19 cellular contexts compared by ENCODE assay signal in genomic region chr12:52212701-52213540, GRCh38. TPM values are rescaled to one million over a fixed set of nuclear protein-coding genes. Genes with fewer than 3 reads are reported as not detected.
DNase-seq lines count a peak whose midpoint lies in the region; ATAC-seq and TF ChIP-seq lines count a peak whose summit lies in the region.
"Had no signal": no experiment of that assay in that cellular context is flagged by ENCODE, and none has a peak within 500 bp of the region (broad histone marks: within the 10 kb centered on the region; RNA-seq: fewer than 3 reads in every experiment).

No MANE protein-coding gene starts in this region.

- TF ChIP-seq CTCF in tibial artery (IDR thresholded peaks at IDR 0.05): no peak
- TF ChIP-seq CTCF in A673 (conservative IDR thresholded peaks at IDR 0.05; ENCODE audit: low read depth, low read length): no peak
- no peak for TF ChIP-seq CTCF in psoas muscle (IDR thresholded peaks at IDR 0.05)

- H3K27me3 ChIP-seq in tibial artery (no peaks in the 10 kb centered on the region), A673 (replicated peaks; ENCODE audit: insufficient read depth, low read depth, low read length, poor library complexity) (no peaks in the 10 kb centered on the region), psoas muscle (ENCODE audit: insufficient read depth in 3 of 3, low read length in 2 of 3) (peaks cover 0 to 4% (median 0%) of the 10 kb centered on the region in 3 donors)
- H3K27me3 ChIP-seq: BLaER1 had no signal

- no peaks in the 10 kb centered on the region for H3K9me3 Mint-ChIP-seq in activated CD4-positive, alpha-beta T cell treated with anti-CD3 and anti-CD28 coated beads, Interleukin-2, amount 10 ng/mL, durations not matched to agents 7 days and 5 days
- H3K9me3 Mint-ChIP-seq: activated CD4-positive, alpha-beta T cell treated with anti-CD3 and anti-CD28 coated beads, Interleukin-2, amount 10 ng/mL, durations not matched to agents 24 days and 14 days; activated naive CD4-positive, alpha-beta T cell treated with anti-CD3 and anti-CD28 coated beads, Interleukin-2, amount 50 U/mL, for 72 hours; activated T-helper 17 cell treated with anti-CD3 and anti-CD28 coated beads, Interleukin-2, amount 50 U/mL, for 72 hours; neural crest cell had no signal

- H3K4me1 ChIP-seq in tibial artery (peaks cover 0 to 37% (median 12%) of the 10 kb centered on the region in 4 donors), A673 (ENCODE audit: insufficient read depth, low read length, poor library complexity, severe bottlenecking) (peaks cover 2% of the 10 kb centered on the region), psoas muscle (peaks cover 4% of the 10 kb centered on the region)

- H3K9me3 ChIP-seq in tibial artery: no peaks in the 10 kb centered on the region
- H3K9me3 ChIP-seq in A673 (ENCODE audit: low read depth, low read length, poor library complexity, severe bottlenecking): no peaks in the 10 kb centered on the region
- H3K9me3 ChIP-seq in psoas muscle: no peaks in the 10 kb centered on the region
- H3K9me3 ChIP-seq: BLaER1, Caco-2, tibial nerve had no signal

- no peak for DNase-seq in activated CD4-positive, alpha-beta T cell treated with anti-CD3 and anti-CD28 coated beads, Interleukin-2, amount 10 ng/mL, durations not matched to agents 7 days and 5 days
- DNase-seq in activated CD4-positive, alpha-beta T cell treated with anti-CD3 and anti-CD28 coated beads for 4 hours: no peak
- peak; percentile 51 for DNase-seq in NCI-H2107 (lab: John Stamatoyannopoulos, UW)
- DNase-seq in epidermal melanocyte (ENCODE audit: insufficient read length, low spot score): peak; percentile 3
- peak; percentile 13 to 52 for DNase-seq in tibial artery
- no peak for DNase-seq in A673 (ENCODE audit: low spot score)
- DNase-seq in psoas muscle: no peak
- DNase-seq: cerebellar nuclear complex, NCI-H1436 treated with DMSO at 0.1 percent for 48 hours had no signal

- H3K27ac Mint-ChIP-seq in activated CD4-positive, alpha-beta T cell treated with anti-CD3 and anti-CD28 coated beads, Interleukin-2, amount 10 ng/mL, durations not matched to agents 7 days and 5 days: peak overlapping the region; percentile 22
- H3K27ac Mint-ChIP-seq: activated CD4-positive, alpha-beta T cell treated with anti-CD3 and anti-CD28 coated beads, Interleukin-2, amount 10 ng/mL, durations not matched to agents 24 days and 14 days; activated naive CD4-positive, alpha-beta T cell treated with anti-CD3 and anti-CD28 coated beads, Interleukin-2, amount 50 U/mL, for 72 hours; activated T-helper 17 cell treated with anti-CD3 and anti-CD28 coated beads, Interleukin-2, amount 50 U/mL, for 72 hours had no signal

- H3K4me3 Mint-ChIP-seq in activated CD4-positive, alpha-beta T cell treated with anti-CD3 and anti-CD28 coated beads, Interleukin-2, amount 10 ng/mL, durations not matched to agents 7 days and 5 days: no peak overlapping the region
- H3K4me3 Mint-ChIP-seq: activated CD4-positive, alpha-beta T cell treated with anti-CD3 and anti-CD28 coated beads, Interleukin-2, amount 10 ng/mL, durations not matched to agents 24 days and 14 days; activated T-helper 17 cell treated with anti-CD3 and anti-CD28 coated beads, Interleukin-2, amount 50 U/mL, for 72 hours; neural crest cell had no signal

- no peak overlapping the region for H3K4me3 ChIP-seq in tibial artery
- H3K4me3 ChIP-seq in A673 (ENCODE audit: low read depth, low read length, poor library complexity, severe bottlenecking): no peak overlapping the region
- H3K4me3 ChIP-seq in psoas muscle: no peak overlapping the region
- H3K4me3 ChIP-seq: BLaER1, GM23248, smooth muscle cell, tibial nerve had no signal

- H3K36me3 ChIP-seq in tibial artery: no peaks in the 10 kb centered on the region
- H3K36me3 ChIP-seq in A673 (ENCODE audit: insufficient read depth, low read length, poor library complexity, severe bottlenecking): no peaks in the 10 kb centered on the region
- H3K36me3 ChIP-seq in psoas muscle (ENCODE audit: insufficient read depth in 1 of 2, low read depth in 1 of 2): no peaks in the 10 kb centered on the region
- H3K36me3 ChIP-seq: BLaER1, tibial nerve had no signal

- H3K4me1 Mint-ChIP-seq in activated CD4-positive, alpha-beta T cell treated with anti-CD3 and anti-CD28 coated beads, Interleukin-2, amount 10 ng/mL, durations not matched to agents 7 days and 5 days: no peaks in the 10 kb centered on the region
- H3K4me1 Mint-ChIP-seq: activated T-helper 17 cell treated with anti-CD3 and anti-CD28 coated beads, Interleukin-2, amount 50 U/mL, for 72 hours; neural crest cell had no signal

- CTCF ChIA-PET in activated CD4-positive, alpha-beta T cell treated with anti-CD3 and anti-CD28 coated beads, Interleukin-2, amount 10 ng/mL, durations not matched to agents 7 days and 5 days (lab: Charles Lee): interaction anchor here (0.7 to 2.3 kb wide), 10 partner anchors 9 to 159 kb away, joined by 3 to 8 read pairs (median 4); partner anchors contain the start of gene KRT7
- CTCF ChIA-PET in A673 (lab: Charles Lee): interaction anchor here (0.8 to 1.3 kb wide), 2 partner anchors 21 to 56 kb away, joined by 3 read pairs; partner anchors contain the start of gene KRT80

- H3K36me3 Mint-ChIP-seq in activated CD4-positive, alpha-beta T cell treated with anti-CD3 and anti-CD28 coated beads, Interleukin-2, amount 10 ng/mL, durations not matched to agents 7 days and 5 days (ENCODE audit: low read depth): no peaks in the 10 kb centered on the region
- H3K36me3 Mint-ChIP-seq: activated naive CD4-positive, alpha-beta T cell treated with anti-CD3 and anti-CD28 coated beads, Interleukin-2, amount 50 U/mL, for 72 hours had no signal

- H3K27me3 Mint-ChIP-seq in activated CD4-positive, alpha-beta T cell treated with anti-CD3 and anti-CD28 coated beads, Interleukin-2, amount 10 ng/mL, durations not matched to agents 7 days and 5 days: peaks cover 16% of the 10 kb centered on the region

- POLR2A ChIA-PET in activated CD4-positive, alpha-beta T cell treated with anti-CD3 and anti-CD28 coated beads, Interleukin-2, amount 10 ng/mL, durations not matched to agents 7 days and 5 days (lab: Charles Lee): no interaction called here
- POLR2A ChIA-PET in A673 (lab: Charles Lee; ENCODE audit: low non-redundant PET): no interaction called here

- 81 to 84% (median 82%) methylated on average over 9 to 13 of the region's 13 CpGs for WGBS in psoas muscle, 3 donors

- H3K27ac ChIP-seq in tibial artery: no peak overlapping the region
- no peak overlapping the region for H3K27ac ChIP-seq in A673 (ENCODE audit: low read depth, low read length, poor library complexity, severe bottlenecking)
- H3K27ac ChIP-seq in psoas muscle: no peak overlapping the region
- H3K27ac ChIP-seq: BLaER1, GM23248, tibial nerve had no signal

- BruUV-seq in A673 (replicated peaks; lab: Mats Ljungman, UMichigan): no TSS peak

- ATAC-seq in GM18873 (IDR thresholded peaks at IDR 0.05; ENCODE audit: low FRiP score, unreplicated experiment) (no peak), psoas muscle (no peak)

- intact Hi-C loops in tibial artery (cut with DNase I; ENCODE audit: low total_unique reads): no loop called here
- intact Hi-C loops in A673 (cut with micrococcal nuclease; ENCODE audit: unreplicated experiment): no loop called here
- intact Hi-C loops in psoas muscle (cut with DNase I): loop anchor here in 1 of 2 donors (5.0 kb wide), 1 partner anchor 64 kb away; no protein-coding TSS in a partner anchor

RNA-seq across cellular contexts. Expression of gene KRT7, which starts 20.1 kb away (rescaled TPM):
- 1 to 10 TPM; 2.2 to 2.5 TPM for total RNA-seq in activated CD4-positive, alpha-beta T cell treated with anti-CD3 and anti-CD28 coated beads, Interleukin-2, amount 10 ng/mL, durations not matched to agents 7 days and 5 days
- total RNA-seq in A673 (2021) (0.79 and 1.0 TPM in 2 replicates), psoas muscle (1 to 10 TPM in 3 of 4 donors, under 1 TPM in 1; 0.39 to 3.9 (median 1.9) TPM)
- polyA plus RNA-seq in psoas muscle: 1 to 10 TPM in 2 of 3 donors, under 1 TPM in 1; 0.56 to 2.2 (median 1.6) TPM
- total RNA-seq: neural crest cell had no signal

RNA-seq across cellular contexts. Expression of gene KRT80, which starts 21.1 kb away (rescaled TPM):
- not detected for total RNA-seq in activated CD4-positive, alpha-beta T cell treated with anti-CD3 and anti-CD28 coated beads, Interleukin-2, amount 10 ng/mL, durations not matched to agents 7 days and 5 days
- total RNA-seq in A673 (2021) (0.33 and 1.0 TPM in 2 replicates), psoas muscle (10 to 100 TPM in 1 of 4 donors, 1 to 10 TPM in 2, under 1 TPM in 1; 0.11 to 14.0 (median 2.9) TPM)
- under 1 TPM; 0.13 to 0.44 (median 0.24) TPM for polyA plus RNA-seq in psoas muscle
- total RNA-seq: activated CD4-positive, alpha-beta T cell treated with anti-CD3 and anti-CD28 coated beads, Interleukin-2, amount 10 ng/mL, durations not matched to agents 24 days and 14 days; activated naive CD4-positive, alpha-beta T cell treated with anti-CD3 and anti-CD28 coated beads, Interleukin-2, amount 50 U/mL, for 72 hours; activated T-helper 17 cell treated with anti-CD3 and anti-CD28 coated beads, Interleukin-2, amount 50 U/mL, for 72 hours; neural crest cell; tibial nerve had no signal

Comparison
In these comparisons a context has a peak if more than half of its experiments do, and no peak if none do; other contexts are left out.
1. DNase-seq: peak in NCI-H2107 (single experiment), epidermal melanocyte (single experiment) and tibial artery (2 of 2); none in activated CD4-positive, alpha-beta T cell treated with anti-CD3 and anti-CD28 coated beads, Interleukin-2, amount 10 ng/mL, durations not matched to agents 7 days and 5 days (single experiment), activated CD4-positive, alpha-beta T cell treated with anti-CD3 and anti-CD28 coated beads for 4 hours (0 of 2), A673 (single experiment) and psoas muscle (0 of 2).